Comparison of ENCODE assay signal across 20 cellular contexts in genomic region chr2:134426721-134427120, GRCh38.
"Had no signal": no experiment of that assay in that cellular context is flagged by ENCODE, and none has a peak within 500 bp of the region (broad histone marks: within the 10 kb centered on the region; RNA-seq: fewer than 3 reads in every experiment).

No MANE protein-coding gene starts in this region.

- H3K4me1 ChIP-seq: esophagus squamous epithelium, gastroesophageal sphincter, suprapubic skin, thyroid gland had no signal

- H3K9me3 ChIP-seq: esophagus squamous epithelium, gastroesophageal sphincter, suprapubic skin, thyroid gland had no signal

- H3K27ac ChIP-seq: gastroesophageal sphincter, suprapubic skin, thyroid gland had no signal

- H3K27me3 Mint-ChIP-seq: naive thymus-derived CD4-positive, alpha-beta T cell; type B pancreatic cell had no signal

- H3K9me3 Mint-ChIP-seq: nephron progenitor cell, type B pancreatic cell had no signal

- FAIRE-seq: endometrium, small intestine, urothelium cell line had no signal

- DNase-seq: cortex of kidney; effector memory CD4-positive, alpha-beta T cell; esophagus squamous epithelium; foreskin fibroblast; glutamatergic neuron; islet precursor cell; mesenchymal stem cell; naive thymus-derived CD4-positive, alpha-beta T cell; nephron progenitor cell; posterior cingulate gyrus; small intestine; stimulated activated CD4-positive, alpha-beta T cell treated with anti-CD3 and anti-CD28 coated beads, Interleukin-12 subunit alpha, Interleukin-12 subunit beta, amount 100 ng/mL, for 4 hours; stimulated activated naive CD8-positive, alpha-beta T cell treated with anti-CD3 and anti-CD28 coated beads, Interleukin-15, Interleukin-2, amounts not matched to agents 100 U/mL and 50 U/mL, for 24 hours; thyroid gland had no signal

- H3K27ac Mint-ChIP-seq: nephron progenitor cell, type B pancreatic cell had no signal

- H3K4me3 ChIP-seq: esophagus squamous epithelium, gastroesophageal sphincter, suprapubic skin, thyroid gland had no signal

- H3K4me3 Mint-ChIP-seq: naive thymus-derived CD4-positive, alpha-beta T cell; nephron progenitor cell; type B pancreatic cell had no signal

- H3K36me3 ChIP-seq: thyroid gland had no signal

- H3K27me3 ChIP-seq: esophagus squamous epithelium, gastroesophageal sphincter, suprapubic skin, thyroid gland had no signal

- ATAC-seq: gastroesophageal sphincter; left lobe of liver; naive thymus-derived CD4-positive, alpha-beta T cell; stimulated activated naive CD8-positive, alpha-beta T cell treated with anti-CD3 and anti-CD28 coated beads, Interleukin-15, Interleukin-2, amounts not matched to agents 100 U/mL and 50 U/mL, for 24 hours had no signal
